Comparison of ENCODE assay signal across 21 cellular contexts in the genomic region with DNA sequence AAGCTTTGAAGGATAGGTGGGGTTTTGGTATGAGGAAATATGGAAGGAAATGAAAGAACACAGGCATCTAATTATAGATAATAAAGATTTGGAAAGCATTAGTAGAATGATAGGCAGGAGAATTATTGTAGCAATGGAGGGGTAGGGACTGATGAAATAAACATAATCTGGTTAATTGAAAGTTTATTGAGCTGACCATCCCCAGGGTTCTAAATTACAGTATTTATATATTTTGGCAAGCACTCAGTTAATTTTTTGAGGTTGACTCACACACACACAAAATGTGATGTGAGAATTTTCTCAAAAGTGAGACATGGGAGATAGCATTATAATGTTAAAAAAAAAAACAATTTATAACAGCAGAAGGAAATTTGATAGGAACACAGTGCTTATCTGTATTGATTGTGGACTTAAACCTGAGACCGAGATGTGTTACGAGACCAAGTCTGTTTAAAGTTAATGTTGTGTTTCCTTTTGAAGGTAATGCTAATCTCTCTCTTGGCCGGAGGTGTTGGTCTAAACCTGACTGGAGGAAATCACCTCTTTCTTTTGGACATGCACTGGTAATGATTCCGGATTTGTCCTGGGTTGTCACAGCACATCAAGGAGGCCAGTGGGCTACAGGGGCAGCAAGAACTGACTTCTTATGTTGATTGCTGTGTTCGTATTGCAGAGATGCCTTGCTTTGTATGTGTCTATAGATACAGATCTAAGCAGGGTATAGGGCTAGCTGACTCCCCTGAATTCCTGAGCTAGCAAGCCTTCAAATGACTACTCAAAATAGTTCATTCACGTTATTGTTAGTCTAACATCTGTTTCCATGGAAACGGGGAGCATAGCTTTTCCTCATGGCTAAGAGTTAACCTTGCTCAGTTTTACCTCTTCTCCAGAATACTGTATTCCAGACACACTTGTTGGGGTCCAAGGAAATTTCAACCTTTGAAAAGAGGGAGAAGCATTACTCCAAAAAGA. TPM values are rescaled to one million over a fixed set of nuclear protein-coding genes. Genes with fewer than 3 reads are reported as not detected.
DNase-seq lines count a peak whose midpoint lies in the region; ATAC-seq, FAIRE-seq and TF ChIP-seq lines count a peak whose summit lies in the region.
"Had no signal": no experiment of that assay in that cellular context is flagged by ENCODE, and none has a peak within 500 bp of the region (broad histone marks: within the 10 kb centered on the region; RNA-seq: fewer than 3 reads in every experiment).

No MANE protein-coding gene starts in this region.

- H3K4me3 ChIP-seq in RWPE2 (ENCODE audit: severe bottlenecking) (no peak overlapping the region), endothelial cell of umbilical vein (replicated peaks in 1 of 3; ENCODE audit: insufficient read depth in 1 of 3, low read depth in 1 of 3, low read length in 3 of 3) (no peak overlapping the region), osteoblast (ENCODE audit: insufficient read depth, low read length) (no peak overlapping the region)
- no peak overlapping the region for H3K4me3 ChIP-seq in CD8-positive, alpha-beta memory T cell (ENCODE audit: low read length)
- H3K4me3 ChIP-seq: GM23338, heart right ventricle, PC-9, right lobe of liver had no signal

- DNase-seq in AG09319 (ENCODE audit: extremely low read depth, low read depth) (peak; percentile 25), RWPE2 (ENCODE audit: low spot score) (no peak), endothelial cell of umbilical vein (ENCODE audit: low read depth, low spot score) (peak; percentile 44), osteoblast (ENCODE audit: insufficient read length, low spot score, missing footprints) (no peak)
- no peak for DNase-seq in activated CD4-positive, alpha-beta T cell treated with anti-CD3 and anti-CD28 coated beads, Interleukin-2, amount 50 U/mL, for 4 hours
- no peak for DNase-seq in activated CD8-positive, alpha-beta T cell treated with anti-CD3 and anti-CD28 coated beads, Interleukin-2, amount 10 ng/mL, durations not matched to agents 7 days and 5 days
- no peak for DNase-seq in CD8-positive, alpha-beta memory T cell
- DNase-seq: ACHN; activated B cell treated with CpG ODN at 0.5 μM for 24 hours; COR-L47; heart right ventricle; left cardiac atrium; naive thymus-derived CD4-positive, alpha-beta T cell; NCI-H524; PC-9; right lobe of liver; stimulated activated CD4-positive, alpha-beta T cell treated with anti-CD3 and anti-CD28 coated beads, Interleukin-4, amount 100 ng/mL, for 24 hours had no signal

- H3K9me3 ChIP-seq in RWPE2 (ENCODE audit: severe bottlenecking): no peaks in the 10 kb centered on the region
- H3K9me3 ChIP-seq in endothelial cell of umbilical vein (replicated peaks; ENCODE audit: control insufficient read depth, insufficient read depth, low read length): no peaks in the 10 kb centered on the region
- no peaks in the 10 kb centered on the region for H3K9me3 ChIP-seq in osteoblast (ENCODE audit: low read depth, low read length)
- H3K9me3 ChIP-seq in CD8-positive, alpha-beta memory T cell (ENCODE audit: low read length): no peaks in the 10 kb centered on the region
- H3K9me3 ChIP-seq: heart right ventricle, right lobe of liver had no signal

- no TSS peak for BruUV-seq in endothelial cell of umbilical vein (replicated peaks; lab: Mats Ljungman, UMichigan)

- no peaks in the 10 kb centered on the region for H3K9me1 ChIP-seq in endothelial cell of umbilical vein (replicated peaks; ENCODE audit: control insufficient read depth, extremely low read depth, insufficient read depth, low read length)

- H3K27me3 ChIP-seq in RWPE2 (ENCODE audit: insufficient read depth, poor library complexity, severe bottlenecking) (no peaks in the 10 kb centered on the region), endothelial cell of umbilical vein (ENCODE audit: control insufficient read depth in 2 of 2, insufficient read depth in 2 of 2, low read length in 2 of 2) (no peaks in the 10 kb centered on the region), osteoblast (ENCODE audit: insufficient read depth, low read length) (no peaks in the 10 kb centered on the region)
- H3K27me3 ChIP-seq in CD8-positive, alpha-beta memory T cell (ENCODE audit: insufficient read depth, low read length, poor library complexity, severe bottlenecking): no peaks in the 10 kb centered on the region
- H3K27me3 ChIP-seq: heart right ventricle, right lobe of liver had no signal

- H2AFZ ChIP-seq in endothelial cell of umbilical vein (ENCODE audit: low read depth, low read length): no peak overlapping the region
- H2AFZ ChIP-seq in osteoblast (ENCODE audit: low read length): no peak overlapping the region
- H2AFZ ChIP-seq: GM23338, PC-9 had no signal

- H3K4me1 ChIP-seq in RWPE2 (ENCODE audit: insufficient read depth, poor library complexity, severe bottlenecking) (peaks cover 23% of the 10 kb centered on the region), endothelial cell of umbilical vein (ENCODE audit: control insufficient read depth, extremely low read depth, insufficient read depth, low read length) (peaks cover 35% of the 10 kb centered on the region), osteoblast (ENCODE audit: insufficient read depth, low read length) (peaks cover 52% of the 10 kb centered on the region)
- no peaks in the 10 kb centered on the region for H3K4me1 ChIP-seq in CD8-positive, alpha-beta memory T cell (ENCODE audit: insufficient read depth, low read length)
- H3K4me1 ChIP-seq: right lobe of liver had no signal

- POLR2A ChIA-PET in endothelial cell of umbilical vein (lab: Charles Lee): no interaction called here
- POLR2A ChIA-PET in activated CD8-positive, alpha-beta T cell treated with anti-CD3 and anti-CD28 coated beads, Interleukin-2, amount 10 ng/mL, durations not matched to agents 7 days and 5 days (lab: Charles Lee): no interaction called here
- POLR2A ChIA-PET in CD8-positive, alpha-beta memory T cell (lab: Charles Lee): no interaction called here

- H3K36me3 Mint-ChIP-seq in activated CD8-positive, alpha-beta T cell treated with anti-CD3 and anti-CD28 coated beads, Interleukin-2, amount 10 ng/mL, durations not matched to agents 7 days and 5 days (ENCODE audit: low read depth): peaks cover 78% of the 10 kb centered on the region
- H3K36me3 Mint-ChIP-seq in CD8-positive, alpha-beta memory T cell: peaks cover 13 to 82% (median 42%) of the 10 kb centered on the region in 3 donors

- CTCF ChIA-PET in endothelial cell of umbilical vein (lab: Charles Lee): interaction anchor here (0.8 to 5.4 kb wide), 6 partner anchors 14 to 31 kb away, joined by 3 to 42 read pairs (median 6); no protein-coding TSS in a partner anchor
- CTCF ChIA-PET in activated CD8-positive, alpha-beta T cell treated with anti-CD3 and anti-CD28 coated beads, Interleukin-2, amount 10 ng/mL, durations not matched to agents 7 days and 5 days (lab: Charles Lee): interaction anchor here (4.5 kb wide), 1 partner anchor 32 kb away, joined by 28 read pairs; no protein-coding TSS in a partner anchor
- CTCF ChIA-PET in CD8-positive, alpha-beta memory T cell (lab: Charles Lee): no interaction called here

- H3K27me3 Mint-ChIP-seq in activated CD8-positive, alpha-beta T cell treated with anti-CD3 and anti-CD28 coated beads, Interleukin-2, amount 10 ng/mL, durations not matched to agents 7 days and 5 days (ENCODE audit: low read depth): no peaks in the 10 kb centered on the region
- no peaks in the 10 kb centered on the region for H3K27me3 Mint-ChIP-seq in CD8-positive, alpha-beta memory T cell
- H3K27me3 Mint-ChIP-seq: activated B cell treated with CpG ODN at 0.5 μM for 24 hours; activated naive CD4-positive, alpha-beta T cell treated with anti-CD3 and anti-CD28 coated beads, Interleukin-2, amount 50 U/mL, for 24 hours; central memory CD8-positive, alpha-beta T cell; naive thymus-derived CD4-positive, alpha-beta T cell had no signal

- no peak overlapping the region for H3K27ac Mint-ChIP-seq in activated CD8-positive, alpha-beta T cell treated with anti-CD3 and anti-CD28 coated beads, Interleukin-2, amount 10 ng/mL, durations not matched to agents 7 days and 5 days
- peak overlapping the region in 2 of 8 donors; percentile 5 to 25 for H3K27ac Mint-ChIP-seq in CD8-positive, alpha-beta memory T cell
- H3K27ac Mint-ChIP-seq: activated B cell treated with CpG ODN at 0.5 μM for 24 hours; activated naive CD4-positive, alpha-beta T cell treated with anti-CD3 and anti-CD28 coated beads, Interleukin-2, amount 50 U/mL, for 24 hours; GM23338 had no signal

- H3K4me2 ChIP-seq in endothelial cell of umbilical vein (ENCODE audit: insufficient read depth, low read length) (peak overlapping the region; percentile 35), osteoblast (ENCODE audit: insufficient read depth, low read length) (peak overlapping the region; percentile 23)
- H3K4me2 ChIP-seq: GM23338, PC-9 had no signal

- TF ChIP-seq CTCF in AG09319 (IDR thresholded peaks at IDR 0.05; ENCODE audit: low read depth, low read length) (no peak), RWPE2 (IDR thresholded peaks at IDR 0.05; ENCODE audit: poor library complexity, severe bottlenecking) (no peak), endothelial cell of umbilical vein (IDR thresholded peaks at IDR 0.05; ENCODE audit: extremely low read depth in 1 of 2, insufficient read depth in 1 of 2, low read depth in 1 of 2, low read length in 2 of 2) (no peak), osteoblast (IDR thresholded peaks at IDR 0.05; ENCODE audit: extremely low read depth, low read depth, low read length) (no peak)

- H3K4me1 Mint-ChIP-seq in activated CD8-positive, alpha-beta T cell treated with anti-CD3 and anti-CD28 coated beads, Interleukin-2, amount 10 ng/mL, durations not matched to agents 7 days and 5 days (ENCODE audit: low read depth): peaks cover 19% of the 10 kb centered on the region
- peaks cover 4 to 6% (median 6%) of the 10 kb centered on the region in 3 donors for H3K4me1 Mint-ChIP-seq in CD8-positive, alpha-beta memory T cell
- H3K4me1 Mint-ChIP-seq: central memory CD8-positive, alpha-beta T cell had no signal

- dilution Hi-C loops in endothelial cell of umbilical vein (cut with MboI; ENCODE audit: extremely low pct_ligation_motif_present, low sequenced_read_pairs): no loop called here

- peaks cover 80% of the 10 kb centered on the region for H3K36me3 ChIP-seq in RWPE2 (ENCODE audit: low read depth)
- peaks cover 0 to 11% of the 10 kb centered on the region in 2 experiments for H3K36me3 ChIP-seq in endothelial cell of umbilical vein (ENCODE audit: control insufficient read depth in 2 of 2, extremely low read depth in 1 of 2, insufficient read depth in 2 of 2, low read length in 2 of 2)
- peaks cover 6% of the 10 kb centered on the region for H3K36me3 ChIP-seq in osteoblast (ENCODE audit: insufficient read depth, low read length)
- H3K36me3 ChIP-seq in CD8-positive, alpha-beta memory T cell (ENCODE audit: insufficient read depth, low read length): peaks cover 35% of the 10 kb centered on the region

- intact Hi-C loops in endothelial cell of umbilical vein (cut with micrococcal nuclease): no loop called here

- peak overlapping the region; percentile 7 for H3K27ac ChIP-seq in RWPE2 (ENCODE audit: poor library complexity, severe bottlenecking)
- H3K27ac ChIP-seq in endothelial cell of umbilical vein (ENCODE audit: insufficient read depth, low read depth, low read length): peak overlapping the region; percentile 64
- H3K27ac ChIP-seq in osteoblast (ENCODE audit: low read depth, low read length): peak overlapping the region; percentile 40
- no peak overlapping the region for H3K27ac ChIP-seq in CD8-positive, alpha-beta memory T cell (ENCODE audit: low read depth, low read length)
- H3K27ac ChIP-seq: PC-9, right lobe of liver had no signal

- H3K79me2 ChIP-seq in endothelial cell of umbilical vein (ENCODE audit: control insufficient read depth, insufficient read depth, low read length) (no peaks in the 10 kb centered on the region), osteoblast (ENCODE audit: insufficient read depth, low read length) (no peaks in the 10 kb centered on the region)

- no peak overlapping the region for H3K4me3 Mint-ChIP-seq in activated CD8-positive, alpha-beta T cell treated with anti-CD3 and anti-CD28 coated beads, Interleukin-2, amount 10 ng/mL, durations not matched to agents 7 days and 5 days
- H3K4me3 Mint-ChIP-seq in CD8-positive, alpha-beta memory T cell: no peak overlapping the region
- H3K4me3 Mint-ChIP-seq: activated B cell treated with CpG ODN at 0.5 μM for 24 hours; activated naive CD4-positive, alpha-beta T cell treated with anti-CD3 and anti-CD28 coated beads, Interleukin-2, amount 50 U/mL, for 24 hours; central memory CD8-positive, alpha-beta T cell; GM23338; naive thymus-derived CD4-positive, alpha-beta T cell had no signal

- no peak for ATAC-seq in RWPE2 (ENCODE audit: low read depth)
- no peak for ATAC-seq in activated CD8-positive, alpha-beta T cell treated with anti-CD3 and anti-CD28 coated beads, Interleukin-2, amount 10 ng/mL, durations not matched to agents 7 days and 5 days
- ATAC-seq in GM18868 (IDR thresholded peaks at IDR 0.05; ENCODE audit: unreplicated experiment): no peak
- ATAC-seq: GM23338; heart right ventricle; left cardiac atrium; naive thymus-derived CD4-positive, alpha-beta T cell; right lobe of liver had no signal

- no peak overlapping the region for H3K9ac ChIP-seq in endothelial cell of umbilical vein (replicated peaks; ENCODE audit: extremely low read depth, insufficient read depth, low read length)

- TF ChIP-seq POLR2A in endothelial cell of umbilical vein (IDR thresholded peaks at IDR 0.05; ENCODE audit: low read depth, low read length): no peak

- H4K20me1 ChIP-seq in endothelial cell of umbilical vein (replicated peaks; ENCODE audit: control insufficient read depth, extremely low read depth, insufficient read depth, low read length) (no peaks in the 10 kb centered on the region), osteoblast (ENCODE audit: insufficient read depth, low read length) (no peaks in the 10 kb centered on the region)

- no peak for FAIRE-seq in endothelial cell of umbilical vein (lab: Jason Lieb, UNC)

- no peaks in the 10 kb centered on the region for H3K9me3 Mint-ChIP-seq in activated CD8-positive, alpha-beta T cell treated with anti-CD3 and anti-CD28 coated beads, Interleukin-2, amount 10 ng/mL, durations not matched to agents 7 days and 5 days (ENCODE audit: insufficient read depth)
- H3K9me3 Mint-ChIP-seq in CD8-positive, alpha-beta memory T cell: no peaks in the 10 kb centered on the region
- H3K9me3 Mint-ChIP-seq: activated B cell treated with CpG ODN at 0.5 μM for 24 hours; activated naive CD4-positive, alpha-beta T cell treated with anti-CD3 and anti-CD28 coated beads, Interleukin-2, amount 50 U/mL, for 24 hours; central memory CD8-positive, alpha-beta T cell; GM23338; naive thymus-derived CD4-positive, alpha-beta T cell had no signal

RNA-seq across cellular contexts. Expression of gene TRIM45, which starts 24.4 kb away (rescaled TPM):
- total RNA-seq in endothelial cell of umbilical vein (2.9 and 3.3 TPM in 2 replicates), osteoblast (1.4 and 2.1 TPM in 2 replicates)
- 3.1 TPM in 2 replicates for polyA plus RNA-seq in endothelial cell of umbilical vein
- 2.2 and 3.6 TPM in 2 replicates for polyA plus RNA-seq in endothelial cell of umbilical vein (2011; cell fraction: cytosol; rRNA removed)
- 15.3 and 19.0 TPM in 2 replicates for polyA plus RNA-seq in endothelial cell of umbilical vein (2011; cell fraction: nucleus; rRNA removed)
- polyA plus RNA-seq in endothelial cell of umbilical vein (2012): 1.5 and 2.3 TPM in 2 replicates
- 2.4 and 3.1 TPM in 2 replicates for polyA minus RNA-seq in endothelial cell of umbilical vein
- 2.0 TPM for polyA minus RNA-seq in endothelial cell of umbilical vein (2011; cell fraction: cytosol; rRNA and poly(A)+ RNA removed)
- 1.5 and 2.4 TPM in 2 replicates for polyA minus RNA-seq in endothelial cell of umbilical vein (2011; cell fraction: nucleus; rRNA and poly(A)+ RNA removed)
- under 1 TPM; 0.44 to 0.87 TPM for total RNA-seq in activated CD8-positive, alpha-beta T cell treated with anti-CD3 and anti-CD28 coated beads, Interleukin-2, amount 10 ng/mL, durations not matched to agents 7 days and 5 days
- 1 to 10 TPM in 1 of 2 experiments, under 1 TPM in 1; 0.84 to 1.3 TPM for total RNA-seq in CD8-positive, alpha-beta memory T cell
- 0.06 TPM for polyA plus RNA-seq in CD8-positive, alpha-beta memory T cell
- polyA plus RNA-seq: naive thymus-derived CD4-positive, alpha-beta T cell had no signal

RNA-seq across cellular contexts. Expression of gene TTF2, which starts 37.0 kb away (rescaled TPM):
- 44.1 and 44.4 TPM in 2 replicates for total RNA-seq in endothelial cell of umbilical vein
- 7.0 and 8.8 TPM in 2 replicates for polyA plus RNA-seq in endothelial cell of umbilical vein
- 14.2 and 14.5 TPM in 2 replicates for polyA plus RNA-seq in endothelial cell of umbilical vein (2011; cell fraction: cytosol; rRNA removed)
- polyA plus RNA-seq in endothelial cell of umbilical vein (2011; cell fraction: nucleus; rRNA removed): 27.9 and 32.6 TPM in 2 replicates
- 19.0 and 27.3 TPM in 2 replicates for polyA plus RNA-seq in endothelial cell of umbilical vein (2012)
- 16.8 and 18.3 TPM in 2 replicates for polyA minus RNA-seq in endothelial cell of umbilical vein
- 27.1 TPM for polyA minus RNA-seq in endothelial cell of umbilical vein (2011; cell fraction: cytosol; rRNA and poly(A)+ RNA removed)
- polyA minus RNA-seq in endothelial cell of umbilical vein (2011; cell fraction: nucleus; rRNA and poly(A)+ RNA removed): 21.9 and 31.3 TPM in 2 replicates
- total RNA-seq in osteoblast: 5.4 and 9.1 TPM in 2 replicates
- total RNA-seq in activated CD8-positive, alpha-beta T cell treated with anti-CD3 and anti-CD28 coated beads, Interleukin-2, amount 10 ng/mL, durations not matched to agents 7 days and 5 days: 100 to 1,000 TPM; 121 to 135 TPM
- 10 to 100 TPM; 89.0 TPM for total RNA-seq in CD8-positive, alpha-beta memory T cell
- polyA plus RNA-seq in CD8-positive, alpha-beta memory T cell: 11.7 TPM

Comparison
In these comparisons a context has a peak if more than half of its experiments do, and no peak if none do; other contexts are left out.
1. DNase-seq: peak in AG09319 (single experiment) and endothelial cell of umbilical vein (single experiment); none in RWPE2 (single experiment), osteoblast (single experiment), activated CD4-positive, alpha-beta T cell treated with anti-CD3 and anti-CD28 coated beads, Interleukin-2, amount 50 U/mL, for 4 hours (0 of 2), activated CD8-positive, alpha-beta T cell treated with anti-CD3 and anti-CD28 coated beads, Interleukin-2, amount 10 ng/mL, durations not matched to agents 7 days and 5 days (single experiment) and CD8-positive, alpha-beta memory T cell (0 of 5).